ENCODE assay signal across 9 cellular contexts in genomic region chr3:81554348-81554747, GRCh38.
DNase-seq lines count a peak whose midpoint lies in the region; ATAC-seq and TF ChIP-seq lines count a peak whose summit lies in the region.
"Had no signal": no experiment of that assay in that cellular context is flagged by ENCODE, and none has a peak within 500 bp of the region (broad histone marks: within the 10 kb centered on the region; RNA-seq: fewer than 3 reads in every experiment).

No MANE protein-coding gene starts in this region.

- CTCF ChIA-PET in AG04450 (lab: Charles Lee) (interaction anchor here (1.1 kb wide), 2 partner anchors 28 to 135 kb away, joined by 3 to 4 read pairs; no protein-coding TSS in a partner anchor), GM10248 (lab: Yijun Ruan, JAX) (interaction anchor here (0.7 to 1.0 kb wide), 2 partner anchors 11 to 18 kb away, joined by 3 read pairs; no protein-coding TSS in a partner anchor)

- TF ChIP-seq CTCF in AG04450 (IDR thresholded peaks at IDR 0.05; ENCODE audit: low read depth, low read length): no peak
- no peak for TF ChIP-seq CTCF in fibroblast of mammary gland (conservative IDR thresholded peaks at IDR 0.05; ENCODE audit: control insufficient read depth, insufficient read depth, low read depth, low read length)
- no peak for TF ChIP-seq CTCF in GM10248 (IDR thresholded peaks at IDR 0.05; ENCODE audit: control extremely low read depth, extremely low read depth, low read depth, missing control alignments)

- H3K9me3 ChIP-seq in AG04450 (ENCODE audit: control insufficient read depth, insufficient read depth, low read length): no peaks in the 10 kb centered on the region

- POLR2A ChIA-PET in AG04450 (lab: Yijun Ruan, JAX): no interaction called here
- POLR2A ChIA-PET in GM10248 (lab: Yijun Ruan, JAX): no interaction called here

- ATAC-seq in GM21515 (IDR thresholded peaks at IDR 0.05; ENCODE audit: unreplicated experiment): peak; percentile 83

- no peaks in the 10 kb centered on the region for H3K27me3 ChIP-seq in AG04450 (ENCODE audit: control insufficient read depth, insufficient read depth, low read length)

- in situ Hi-C loops in KBM-7 (cut with MboI; ENCODE audit: low pct_unique_long_range_greater_than_20kb, low sequenced_read_pairs): no loop called here

- no peak overlapping the region for H3K27ac ChIP-seq in AG04450 (ENCODE audit: low read depth, low read length)

- H3K4me3 ChIP-seq in AG04450 (ENCODE audit: low read depth, low read length) (no peak overlapping the region), fibroblast of mammary gland (ENCODE audit: control insufficient read depth, low read depth, low read length) (no peak overlapping the region)

- peak; percentile 20 for DNase-seq in AG04450 (ENCODE audit: low read depth, low spot score)
- DNase-seq in KBM-7: peak; percentile 28
- peak; percentile 28 for DNase-seq in fibroblast of mammary gland (ENCODE audit: low read depth)
- no peak for DNase-seq in GM10248 (ENCODE audit: extremely low spot score)
- no peak for DNase-seq in DMS79 (lab: John Stamatoyannopoulos, UW)
- no peak for DNase-seq in stimulated activated CD4-positive, alpha-beta T cell treated with anti-CD3 and anti-CD28 coated beads, Interleukin-2, amount 100 ng/mL, for 48 hours
- no peak for DNase-seq in KG1 (lab: John Stamatoyannopoulos, UW)
- DNase-seq: activated CD4-positive, alpha-beta T cell treated with anti-CD3 and anti-CD28 coated beads, Interleukin-2, amount 50 U/mL, for 1 hour had no signal

Comparison
In these comparisons a context has a peak if more than half of its experiments do, and no peak if none do; other contexts are left out.
1. DNase-seq: peak in AG04450 (single experiment), KBM-7 (single experiment) and fibroblast of mammary gland (single experiment); none in GM10248 (single experiment), DMS79 (single experiment), stimulated activated CD4-positive, alpha-beta T cell treated with anti-CD3 and anti-CD28 coated beads, Interleukin-2, amount 100 ng/mL, for 48 hours (0 of 2) and KG1 (single experiment).